In the genomic region with DNA sequence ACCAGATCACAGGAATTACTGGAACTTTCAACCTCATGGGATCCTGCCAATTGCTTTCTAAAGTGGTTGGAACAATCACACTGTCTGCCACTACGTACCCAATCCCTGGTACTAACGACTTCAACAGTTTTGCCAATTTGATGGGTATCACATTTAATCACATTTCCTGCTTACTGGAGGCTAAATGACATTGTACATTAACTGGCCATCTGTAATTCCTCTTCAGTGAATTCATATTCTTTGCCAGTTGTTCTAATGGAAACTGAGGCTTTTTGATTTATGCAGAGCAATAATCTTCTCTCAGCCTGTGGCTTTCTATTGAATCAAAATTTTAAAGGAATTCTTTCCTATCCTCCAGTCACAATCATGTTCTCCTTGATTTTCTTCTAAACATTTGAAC, we compare ENCODE assay signal across 1 cellular context.
TF ChIP-seq lines count a peak whose summit lies in the region.

No MANE protein-coding gene starts in this region.

TF ChIP-seq in SK-N-SH treated with all-trans-retinoic acid at 6 μM for 48 hours, 23 proteins besides CTCF, POLR2A, EP300 and RAD21 (continued from another document):
- TF ChIP-seq, protein P1, sequence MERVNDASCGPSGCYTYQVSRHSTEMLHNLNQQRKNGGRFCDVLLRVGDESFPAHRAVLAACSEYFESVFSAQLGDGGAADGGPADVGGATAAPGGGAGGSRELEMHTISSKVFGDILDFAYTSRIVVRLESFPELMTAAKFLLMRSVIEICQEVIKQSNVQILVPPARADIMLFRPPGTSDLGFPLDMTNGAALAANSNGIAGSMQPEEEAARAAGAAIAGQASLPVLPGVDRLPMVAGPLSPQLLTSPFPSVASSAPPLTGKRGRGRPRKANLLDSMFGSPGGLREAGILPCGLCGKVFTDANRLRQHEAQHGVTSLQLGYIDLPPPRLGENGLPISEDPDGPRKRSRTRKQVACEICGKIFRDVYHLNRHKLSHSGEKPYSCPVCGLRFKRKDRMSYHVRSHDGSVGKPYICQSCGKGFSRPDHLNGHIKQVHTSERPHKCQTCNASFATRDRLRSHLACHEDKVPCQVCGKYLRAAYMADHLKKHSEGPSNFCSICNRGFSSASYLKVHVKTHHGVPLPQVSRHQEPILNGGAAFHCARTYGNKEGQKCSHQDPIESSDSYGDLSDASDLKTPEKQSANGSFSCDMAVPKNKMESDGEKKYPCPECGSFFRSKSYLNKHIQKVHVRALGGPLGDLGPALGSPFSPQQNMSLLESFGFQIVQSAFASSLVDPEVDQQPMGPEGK (CRISPR knock-in tag; IDR thresholded peaks at IDR 0.05; ENCODE audit: borderline replicate concordance): no peak
- TF ChIP-seq SNAI2 (CRISPR knock-in tag; IDR thresholded peaks at IDR 0.05): peak; percentile 92
- no peak for TF ChIP-seq OSR1 (CRISPR knock-in tag; IDR thresholded peaks at IDR 0.05)
- TF ChIP-seq ZNF70 (CRISPR knock-in tag; IDR thresholded peaks at IDR 0.05): no peak
- TF ChIP-seq, protein P2, sequence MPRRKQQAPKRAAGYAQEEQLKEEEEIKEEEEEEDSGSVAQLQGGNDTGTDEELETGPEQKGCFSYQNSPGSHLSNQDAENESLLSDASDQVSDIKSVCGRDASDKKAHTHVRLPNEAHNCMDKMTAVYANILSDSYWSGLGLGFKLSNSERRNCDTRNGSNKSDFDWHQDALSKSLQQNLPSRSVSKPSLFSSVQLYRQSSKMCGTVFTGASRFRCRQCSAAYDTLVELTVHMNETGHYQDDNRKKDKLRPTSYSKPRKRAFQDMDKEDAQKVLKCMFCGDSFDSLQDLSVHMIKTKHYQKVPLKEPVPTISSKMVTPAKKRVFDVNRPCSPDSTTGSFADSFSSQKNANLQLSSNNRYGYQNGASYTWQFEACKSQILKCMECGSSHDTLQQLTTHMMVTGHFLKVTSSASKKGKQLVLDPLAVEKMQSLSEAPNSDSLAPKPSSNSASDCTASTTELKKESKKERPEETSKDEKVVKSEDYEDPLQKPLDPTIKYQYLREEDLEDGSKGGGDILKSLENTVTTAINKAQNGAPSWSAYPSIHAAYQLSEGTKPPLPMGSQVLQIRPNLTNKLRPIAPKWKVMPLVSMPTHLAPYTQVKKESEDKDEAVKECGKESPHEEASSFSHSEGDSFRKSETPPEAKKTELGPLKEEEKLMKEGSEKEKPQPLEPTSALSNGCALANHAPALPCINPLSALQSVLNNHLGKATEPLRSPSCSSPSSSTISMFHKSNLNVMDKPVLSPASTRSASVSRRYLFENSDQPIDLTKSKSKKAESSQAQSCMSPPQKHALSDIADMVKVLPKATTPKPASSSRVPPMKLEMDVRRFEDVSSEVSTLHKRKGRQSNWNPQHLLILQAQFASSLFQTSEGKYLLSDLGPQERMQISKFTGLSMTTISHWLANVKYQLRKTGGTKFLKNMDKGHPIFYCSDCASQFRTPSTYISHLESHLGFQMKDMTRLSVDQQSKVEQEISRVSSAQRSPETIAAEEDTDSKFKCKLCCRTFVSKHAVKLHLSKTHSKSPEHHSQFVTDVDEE (CRISPR knock-in tag; IDR thresholded peaks at IDR 0.05): peak; percentile 90
- 0 out of 2 replicates have a peak, but pooled peaks have one; percentile 62 for TF ChIP-seq ESRRG (CRISPR knock-in tag; IDR thresholded peaks at IDR 0.05)
- 0 out of 2 replicates have a peak, but pooled peaks have one; percentile 67 for TF ChIP-seq ZFP3 (CRISPR knock-in tag; IDR thresholded peaks at IDR 0.05)
